8 cellular contexts compared by ENCODE assay signal in genomic region chr17:42760652-42761581, GRCh38.
DNase-seq lines count a peak whose midpoint lies in the region; ATAC-seq lines count a peak whose summit lies in the region.

TSS of gene RAMP2 (plus strand) at chr17:42761227. CDS start at chr17:42761262, 35 bp downstream.

- H3K36me3 ChIP-seq in HAP-1 (replicated peaks) = no peaks in the 10 kb centered on the region
- no peaks in the 10 kb centered on the region for H3K36me3 ChIP-seq in iPS DF 6.9 (ENCODE audit: control insufficient read depth, insufficient read depth, low read length)

- ATAC-seq in activated naive CD8-positive, alpha-beta T cell treated with anti-CD3 and anti-CD28 coated beads, Interleukin-2, amount 50 U/mL, for 24 hours = no peak
- ATAC-seq in HG03565 (IDR thresholded peaks at IDR 0.05; ENCODE audit: unreplicated experiment) (no peak), GM21381 (IDR thresholded peaks at IDR 0.05; ENCODE audit: unreplicated experiment) (no peak)

- in situ Hi-C loops in HAP-1 (cut with MboI; ENCODE audit: low sequenced_read_pairs) = loop anchor here (25.0 kb wide), 1 partner anchor 174 kb away; the partner anchor contains the start of gene PSMC3IP

- H3K27ac ChIP-seq in iPS DF 6.9 (ENCODE audit: low read length) = no peak within 1 kb of the TSS

- H3K4me3 ChIP-seq in HAP-1 (peak within 1 kb of the TSS; percentile 15), iPS DF 6.9 (ENCODE audit: low read length) (peak within 1 kb of the TSS; percentile 41; the same call in 1 of the 2 replicates), skeletal muscle cell (ENCODE audit: low read depth, low read length) (peak within 1 kb of the TSS; percentile 44)

- no CpG with 5 or more reads among the region's 92 CpGs for WGBS in iPS DF 6.9 (ENCODE audit: insufficient coverage, insufficient read length)

- H3K36me3 Mint-ChIP-seq in activated naive CD8-positive, alpha-beta T cell treated with anti-CD3 and anti-CD28 coated beads, Interleukin-2, amount 50 U/mL, for 24 hours (ENCODE audit: low read depth) = no peaks in the 10 kb centered on the region

- H3K27me3 ChIP-seq in HAP-1 (ENCODE audit: low read depth) (peaks cover 8% of the 10 kb centered on the region), iPS DF 6.9 (ENCODE audit: control insufficient read depth, insufficient read depth, low read length) (peaks cover 8% of the 10 kb centered on the region; the same call in 1 of the 2 replicates)

- H3K27ac Mint-ChIP-seq in activated naive CD8-positive, alpha-beta T cell treated with anti-CD3 and anti-CD28 coated beads, Interleukin-2, amount 50 U/mL, for 24 hours = no peak within 1 kb of the TSS

- no peaks in the 10 kb centered on the region for H3K9me3 Mint-ChIP-seq in activated naive CD8-positive, alpha-beta T cell treated with anti-CD3 and anti-CD28 coated beads, Interleukin-2, amount 50 U/mL, for 24 hours

- peaks cover 9% of the 10 kb centered on the region for H3K4me1 Mint-ChIP-seq in activated naive CD8-positive, alpha-beta T cell treated with anti-CD3 and anti-CD28 coated beads, Interleukin-2, amount 50 U/mL, for 24 hours

- DNase-seq in AG08396 (ENCODE audit: low spot score) (peak; percentile 60), HAP-1 (ENCODE audit: low spot score in 2 of 2) (peak in 1 of 2 experiments; percentile 55), iPS DF 6.9 (ENCODE audit: low read depth, low spot score) (no peak), skeletal muscle cell (ENCODE audit: low read depth) (no peak), GM19240 (ENCODE audit: insufficient read length, low spot score) (no peak)
- peak; percentile 27 for DNase-seq in activated naive CD8-positive, alpha-beta T cell treated with anti-CD3 and anti-CD28 coated beads, Interleukin-2, amount 50 U/mL, for 24 hours

- peaks cover 15% of the 10 kb centered on the region for H3K4me1 ChIP-seq in HAP-1
- peaks cover 3% of the 10 kb centered on the region; the same call in 1 of the 2 replicates for H3K4me1 ChIP-seq in iPS DF 6.9 (ENCODE audit: control insufficient read depth, insufficient read depth, low read length)

- peaks cover 54% of the 10 kb centered on the region for H3K27me3 Mint-ChIP-seq in activated naive CD8-positive, alpha-beta T cell treated with anti-CD3 and anti-CD28 coated beads, Interleukin-2, amount 50 U/mL, for 24 hours

- H3K4me3 Mint-ChIP-seq in activated naive CD8-positive, alpha-beta T cell treated with anti-CD3 and anti-CD28 coated beads, Interleukin-2, amount 50 U/mL, for 24 hours = peak within 1 kb of the TSS; percentile 4

- H3K9me3 ChIP-seq in HAP-1 (no peaks in the 10 kb centered on the region), iPS DF 6.9 (ENCODE audit: control insufficient read depth, insufficient read depth, low read length) (no peaks in the 10 kb centered on the region)

Comparison
In these comparisons a context has a peak if more than half of its experiments do, and no peak if none do; other contexts are left out.
1. DNase-seq: peak in AG08396 (single experiment) and activated naive CD8-positive, alpha-beta T cell treated with anti-CD3 and anti-CD28 coated beads, Interleukin-2, amount 50 U/mL, for 24 hours (single experiment); none in iPS DF 6.9 (single experiment), skeletal muscle cell (single experiment) and GM19240 (single experiment).
2. Peak in every context shown above with its lines, with median percentiles within 50 percentile points of each other: H3K4me3 ChIP-seq.